8 cellular contexts compared by ENCODE assay signal in genomic region chrX:41087219-41087618, GRCh38. TPM values are rescaled to one million over a fixed set of nuclear protein-coding genes. Genes with fewer than 3 reads are reported as not detected.
DNase-seq lines count a peak whose midpoint lies in the region; ATAC-seq, FAIRE-seq and TF ChIP-seq lines count a peak whose summit lies in the region.

No MANE protein-coding gene starts in this region.

- H3K27me3 Mint-ChIP-seq in mesothelial cell of epicardium (ENCODE audit: low read depth) = no peaks in the 10 kb centered on the region

- H3K9me3 ChIP-seq in A549 (no peaks in the 10 kb centered on the region), K562 (replicated peaks; ENCODE audit: control insufficient read depth, insufficient read depth, low read depth, low read length) (no peaks in the 10 kb centered on the region)

- CTCF ChIA-PET in A549 (lab: Yijun Ruan, JAX) (interaction anchor here (0.8 kb wide), 1 partner anchor 205 kb away, joined by 3 read pairs; no protein-coding TSS in a partner anchor), K562 (lab: Yijun Ruan, JAX; ENCODE audit: low intra/inter-chr PET ratio) (no interaction called here)

- peaks cover 4% of the 10 kb centered on the region for H3K9me3 Mint-ChIP-seq in mesothelial cell of epicardium

- no peak for TF ChIP-seq EP300 in A549 (IDR thresholded peaks at IDR 0.05)
- no peak for TF ChIP-seq EP300 in K562 (IDR thresholded peaks at IDR 0.05; ENCODE audit: low read length)

- TF ChIP-seq CTCF in A549 (IDR thresholded peaks at IDR 0.05) (no peak), HL-60 (IDR thresholded peaks at IDR 0.05; ENCODE audit: insufficient read depth, low read length) (no peak), K562 (IDR thresholded peaks at IDR 0.05 in 2 of 3, conservative IDR thresholded peaks at IDR 0.05 in 1 of 3; ENCODE audit: insufficient read depth in 2 of 3, low read depth in 1 of 3, low read length in 3 of 3) (no peak), mesothelial cell of epicardium (IDR thresholded peaks at IDR 0.05; ENCODE audit: unreplicated experiment) (no peak)

- peak overlapping the region; percentile 67 to 91 for H3K9ac ChIP-seq in K562 (ENCODE audit: insufficient read depth in 1 of 2, low read depth in 2 of 2, low read length in 2 of 2)

- DNase-seq in A549 (ENCODE audit: low read depth in 1 of 2, low spot score in 1 of 2) (no peak), HL-60 (ENCODE audit: low read depth in 1 of 2, low spot score in 1 of 2) (no peak), K562 (ENCODE audit: extremely low read depth in 1 of 4, low spot score in 3 of 4) (no peak), mesothelial cell of epicardium (ENCODE audit: low spot score in 2 of 2, unreplicated experiment in 2 of 2) (no peak), NCI-H1105 (lab: John Stamatoyannopoulos, UW) (no peak), RCC 7860 (ENCODE audit: low spot score) (no peak), dedifferentiated amniotic fluid mesenchymal stem cell (ENCODE audit: extremely low spot score) (no peak)
- no peak for DNase-seq in stimulated activated CD4-positive, alpha-beta T cell treated with anti-CD3 and anti-CD28 coated beads, Interleukin-1b, Interleukin-23, amount 100 ng/mL, for 48 hours

- WGBS in A549 (ENCODE audit: missing lambda C conversion rate) = 4% methylated on average over 7 of the region's 7 CpGs
- WGBS in K562 (ENCODE audit: insufficient coverage, low coverage, missing lambda C conversion rate) = 1% methylated on average over 7 of the region's 7 CpGs

- ATAC-seq in A549 = no peak
- ATAC-seq in K562 = no peak

- H3K9me1 ChIP-seq in K562 (ENCODE audit: control insufficient read depth, insufficient read depth, low read length) = no peaks in the 10 kb centered on the region

- no peak overlapping the region for H2AFZ ChIP-seq in K562 (ENCODE audit: low read depth, low read length)

- POLR2A ChIA-PET in A549 (lab: Yijun Ruan, JAX) (interaction anchor here (0.6 to 4.9 kb wide), 3 partner anchors 59 to 77 kb away, joined by 4 to 50 read pairs (median 26); no protein-coding TSS in a partner anchor), K562 (lab: Yijun Ruan, JAX) (interaction anchor here (1.5 kb wide), 1 partner anchor 8 kb away, joined by 3 read pairs; no protein-coding TSS in a partner anchor)

- peak overlapping the region; percentile 85 for H3K4me3 Mint-ChIP-seq in mesothelial cell of epicardium

- peaks cover 33% of the 10 kb centered on the region for H3K36me3 ChIP-seq in K562 (ENCODE audit: control insufficient read depth, insufficient read depth, low read length)

- H3K27me3 ChIP-seq in HL-60 (ENCODE audit: insufficient read depth, poor library complexity, severe bottlenecking) (no peaks in the 10 kb centered on the region), K562 (ENCODE audit: control insufficient read depth in 2 of 2, insufficient read depth in 2 of 2, low read length in 2 of 2) (no peaks in the 10 kb centered on the region)

- peak overlapping the region; percentile 89 for H3K4me3 ChIP-seq in A549
- H3K4me3 ChIP-seq in HL-60 (replicated peaks; ENCODE audit: insufficient read depth, low read length) = peak overlapping the region; percentile 76
- peak overlapping the region; percentile 90 for H3K4me3 ChIP-seq in K562

- intact Hi-C loops in K562 (cut with micrococcal nuclease) = loop anchor here (5.0 kb wide), 2 partner anchors 60 to 75 kb away; no protein-coding TSS in a partner anchor

- peak; percentile 92 for FAIRE-seq in A549 (lab: Jason Lieb, UNC)
- FAIRE-seq in K562 (lab: Jason Lieb, UNC) = no peak
- no peak for FAIRE-seq in RCC 7860 (lab: Jason Lieb, UNC)

- H3K79me2 ChIP-seq in K562 (ENCODE audit: control insufficient read depth, insufficient read depth, low read length) = peaks cover 69% of the 10 kb centered on the region

- H3K27ac Mint-ChIP-seq in mesothelial cell of epicardium = peak overlapping the region; percentile 91

- no peaks in the 10 kb centered on the region for H3K36me3 Mint-ChIP-seq in mesothelial cell of epicardium

- H3K4me1 Mint-ChIP-seq in mesothelial cell of epicardium = peaks cover 30% of the 10 kb centered on the region

- in situ Hi-C loops in K562 (cut with MboI) = no loop called here

- TF ChIP-seq POLR2A in A549 (IDR thresholded peaks at IDR 0.05; ENCODE audit: low read length) = no peak
- no peak for TF ChIP-seq POLR2A in K562 (conservative IDR thresholded peaks at IDR 0.05)

- H4K20me1 ChIP-seq in K562 (replicated peaks; ENCODE audit: control insufficient read depth, insufficient read depth, low read length) = peaks cover 38% of the 10 kb centered on the region

- H3K27ac ChIP-seq in A549 (peak overlapping the region; percentile 91 to 96), HL-60 (replicated peaks) (peak overlapping the region; percentile 100), K562 (ENCODE audit: extremely low read depth, low read depth, low read length) (peak overlapping the region; percentile 100; the same call in 2 of the 3 replicates)

- peaks cover 47% of the 10 kb centered on the region for H3K4me1 ChIP-seq in A549
- H3K4me1 ChIP-seq in K562 (replicated peaks in 1 of 2; ENCODE audit: control insufficient read depth in 2 of 2, insufficient read depth in 2 of 2, low read length in 2 of 2) = peaks cover 11 to 16% of the 10 kb centered on the region in 2 experiments; a peak in 4 of 5 replicates

- TF ChIP-seq RAD21 in A549 (conservative IDR thresholded peaks at IDR 0.05 in 1 of 2, IDR thresholded peaks at IDR 0.05 in 1 of 2) = no peak
- no peak for TF ChIP-seq RAD21 in K562 (CRISPR knock-in tag; conservative IDR thresholded peaks at IDR 0.05 in 1 of 2, IDR thresholded peaks at IDR 0.05 in 1 of 2)

- TSS peak; percentile 31 for BruUV-seq in K562 (replicated peaks; lab: Mats Ljungman, UMichigan)

- H3K4me2 ChIP-seq in A549 (peak overlapping the region; percentile 81), K562 (ENCODE audit: insufficient read depth, low read length) (peak overlapping the region; percentile 85)

TF ChIP-seq in A549, 52 proteins besides CTCF, POLR2A, EP300 and RAD21 (continues in another document):
- TF ChIP-seq HOXA7 (CRISPR knock-in tag; IDR thresholded peaks at IDR 0.05) = no peak
- TF ChIP-seq, protein P1, sequence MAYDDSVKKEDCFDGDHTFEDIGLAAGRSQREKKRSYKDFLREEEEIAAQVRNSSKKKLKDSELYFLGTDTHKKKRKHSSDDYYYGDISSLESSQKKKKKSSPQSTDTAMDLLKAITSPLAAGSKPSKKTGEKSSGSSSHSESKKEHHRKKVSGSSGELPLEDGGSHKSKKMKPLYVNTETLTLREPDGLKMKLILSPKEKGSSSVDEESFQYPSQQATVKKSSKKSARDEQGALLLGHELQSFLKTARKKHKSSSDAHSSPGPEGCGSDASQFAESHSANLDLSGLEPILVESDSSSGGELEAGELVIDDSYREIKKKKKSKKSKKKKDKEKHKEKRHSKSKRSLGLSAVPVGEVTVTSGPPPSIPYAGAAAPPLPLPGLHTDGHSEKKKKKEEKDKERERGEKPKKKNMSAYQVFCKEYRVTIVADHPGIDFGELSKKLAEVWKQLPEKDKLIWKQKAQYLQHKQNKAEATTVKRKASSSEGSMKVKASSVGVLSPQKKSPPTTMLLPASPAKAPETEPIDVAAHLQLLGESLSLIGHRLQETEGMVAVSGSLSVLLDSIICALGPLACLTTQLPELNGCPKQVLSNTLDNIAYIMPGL (CRISPR knock-in tag; IDR thresholded peaks at IDR 0.05; ENCODE audit: borderline replicate concordance) = no peak

TF ChIP-seq in K562, 482 proteins besides CTCF, POLR2A, EP300 and RAD21 (continues in another document):
- TF ChIP-seq HMBOX1 (IDR thresholded peaks at IDR 0.05) (peak; percentile 91), BCOR (IDR thresholded peaks at IDR 0.05) (no peak), GATAD2A (IDR thresholded peaks at IDR 0.05) (no peak), JUN (IDR thresholded peaks at IDR 0.05; ENCODE audit: borderline replicate concordance, low read depth, low read length) (no peak), JUN (CRISPR knock-in tag; IDR thresholded peaks at IDR 0.05; ENCODE audit: borderline replicate concordance) (no peak), YY1 (IDR thresholded peaks at IDR 0.05; ENCODE audit: borderline replicate concordance in 1 of 3, control insufficient read depth in 1 of 3, extremely low read depth in 1 of 3, insufficient read depth in 3 of 3, insufficient read length in 1 of 3, insufficient replicate concordance in 2 of 3, low read depth in 1 of 3, low read length in 2 of 3) (peak in 1 of 3 experiments; percentile 51)

RNA-seq across cellular contexts. Expression of gene USP9X, which starts 2.0 kb away (rescaled TPM):
- 70.4 and 110 TPM in 2 replicates for polyA plus RNA-seq in A549 (2011; rRNA removed)
- polyA plus RNA-seq in A549 (2012; cell fraction: cytosol; rRNA removed) = 10.0 and 12.6 TPM in 2 replicates
- 10.8 and 15.3 TPM in 2 replicates for polyA plus RNA-seq in A549 (2012; cell fraction: nucleus; rRNA removed)
- 30.7 to 32.6 TPM (median 31.8 TPM) in 3 replicates for polyA plus RNA-seq in A549 (2017; fragmentation: RNase III; extraction: RNeasy Plus Mini Kit Qiagen cat#74134 plus additional on column Dnase treatment)
- 264 and 283 TPM in 2 replicates for polyA minus RNA-seq in A549 (2011; rRNA and poly(A)+ RNA removed)
- total RNA-seq in K562 (2011; cell fraction: chromatin; rRNA removed; ENCODE audit: low replicate concordance) = 138 and 396 TPM in 2 replicates
- 51.9 and 68.7 TPM in 2 replicates for total RNA-seq in K562 (2011; cell fraction: nucleolus; rRNA removed)
- total RNA-seq in K562 (2011; cell fraction: nucleoplasm; rRNA removed) = 103 and 125 TPM in 2 replicates
- 29.0 and 29.5 TPM in 2 replicates for total RNA-seq in K562 (2014; rRNA removed)
- total RNA-seq in K562 (2014; rRNA removed; fragmentation: Illumina TruSeq; extraction: Trizol) = 47.8 and 53.8 TPM in 2 replicates
- total RNA-seq in K562 (2015; rRNA removed; fragmentation: Illumina TruSeq; extraction: Trizol) = 31.9 and 33.1 TPM in 2 replicates
- total RNA-seq in K562 (2021) = 44.9 and 45.7 TPM in 2 replicates
- 26.1 and 40.1 TPM in 2 replicates for polyA plus RNA-seq in K562 (2011; rRNA removed)
- polyA plus RNA-seq in K562 (2011; cell fraction: cytosol; rRNA removed) = 11.5 and 16.7 TPM in 2 replicates
- polyA plus RNA-seq in K562 (2011; cell fraction: nucleus; rRNA removed) = 35.7 and 38.8 TPM in 2 replicates
- polyA plus RNA-seq in K562 (2012) = 21.9 and 23.8 TPM in 2 replicates
- 29.4 and 31.0 TPM in 2 replicates for polyA plus RNA-seq in K562 (2014; fragmentation: Illumina TruSeq; extraction: Trizol)
- polyA plus RNA-seq in K562 (2014; fragmentation: Nextera tagmentation; extraction: Ambion mirVana) = 10 to 100 TPM; 10.9 to 15.2 TPM
- polyA plus RNA-seq in K562 (2014; rRNA removed) = 19.0 and 21.4 TPM in 2 replicates
- 196 and 258 TPM in 2 replicates for polyA minus RNA-seq in K562 (2011; rRNA and poly(A)+ RNA removed)
- 77.6 and 121 TPM in 2 replicates for polyA minus RNA-seq in K562 (2011; cell fraction: cytosol; rRNA and poly(A)+ RNA removed)
- 47.0 and 84.4 TPM in 2 replicates for polyA minus RNA-seq in K562 (2011; cell fraction: nucleus; rRNA and poly(A)+ RNA removed)
- total RNA-seq in mesothelial cell of epicardium = 87.0 to 91.6 TPM (median 87.3 TPM) in 3 replicates
